28 cellular contexts compared by ENCODE assay signal in the genomic region with DNA sequence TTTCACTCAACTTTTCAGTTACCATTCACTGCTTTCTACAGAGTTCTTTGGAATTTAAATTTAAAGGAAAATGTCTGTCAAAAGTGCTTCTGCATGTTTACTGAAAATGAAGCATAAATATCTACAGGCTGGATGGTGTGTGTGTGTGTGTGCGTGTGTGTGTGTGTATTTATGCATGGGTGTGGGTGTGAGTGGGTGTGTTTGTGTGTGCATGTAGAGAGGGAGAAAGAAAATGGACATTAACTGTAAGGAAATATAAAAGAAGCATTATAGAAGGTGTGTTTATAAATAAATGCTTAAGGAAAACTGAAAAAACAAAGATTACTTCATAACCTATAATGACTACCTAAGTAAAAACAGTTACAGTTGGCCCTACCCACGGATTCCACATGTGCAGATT.
"Had no signal": no experiment of that assay in that cellular context is flagged by ENCODE, and none has a peak within 500 bp of the region (broad histone marks: within the 10 kb centered on the region; RNA-seq: fewer than 3 reads in every experiment).

No MANE protein-coding gene starts in this region.

- H3K27ac Mint-ChIP-seq: naive thymus-derived CD8-positive, alpha-beta T cell; natural killer cell treated with Interleukin-12 subunit alpha and Interleukin-12 subunit beta and Interleukin-15 and Interleukin-18, amount 100 ng/mL, for 72 hours; stimulated activated effector memory CD8-positive, alpha-beta T cell treated with anti-CD3 and anti-CD28 coated beads, Interleukin-12 subunit alpha, Interleukin-12 subunit beta, amount 100 ng/mL, for 72 hours; stimulated activated naive B cell treated with anti-CD40 and anti-IgM and Interleukin-4, amounts not matched to agents 10 μg/mL and 1 μg/mL and 100 μg/mL, for 72 hours; stimulated activated naive CD8-positive, alpha-beta T cell treated with anti-CD3 and anti-CD28 coated beads, Interleukin-15, Interleukin-2, amounts not matched to agents 100 ng/mL and 50 ng/mL, for 24 hours; type B pancreatic cell had no signal

- H3K4me1 Mint-ChIP-seq: nephron progenitor cell; neural crest cell; stimulated activated effector memory CD8-positive, alpha-beta T cell treated with anti-CD3 and anti-CD28 coated beads, Interleukin-12 subunit alpha, Interleukin-12 subunit beta, amount 100 ng/mL, for 72 hours had no signal

- FAIRE-seq: small intestine had no signal

- H3K4me3 Mint-ChIP-seq: naive thymus-derived CD8-positive, alpha-beta T cell; natural killer cell treated with Interleukin-12 subunit alpha and Interleukin-12 subunit beta and Interleukin-15 and Interleukin-18, amount 100 ng/mL, for 72 hours; nephron progenitor cell; neural crest cell; stimulated activated effector memory CD8-positive, alpha-beta T cell treated with anti-CD3 and anti-CD28 coated beads, Interleukin-12 subunit alpha, Interleukin-12 subunit beta, amount 100 ng/mL, for 72 hours; stimulated activated naive B cell treated with anti-CD40 and anti-IgM and Interleukin-4, amounts not matched to agents 10 μg/mL and 1 μg/mL and 100 μg/mL, for 72 hours; stimulated activated naive CD8-positive, alpha-beta T cell treated with anti-CD3 and anti-CD28 coated beads, Interleukin-15, Interleukin-2, amounts not matched to agents 100 ng/mL and 50 ng/mL, for 24 hours; type B pancreatic cell had no signal

- H3K27ac ChIP-seq: neutrophil, pancreas, psoas muscle, right lobe of liver, sigmoid colon, suprapubic skin, testis, tibial artery, transverse colon, upper lobe of right lung, uterus had no signal

- DNase-seq: naive thymus-derived CD8-positive, alpha-beta T cell; nephron progenitor cell; nucleus accumbens; pancreas; psoas muscle; right cardiac atrium; right lobe of liver; sigmoid colon; small intestine; stimulated activated CD4-positive, alpha-beta T cell treated with anti-CD3 and anti-CD28 coated beads, Interleukin-15, amount 100 ng/mL, for 24 hours; stimulated activated CD4-positive, alpha-beta T cell treated with anti-CD3 and anti-CD28 coated beads, Interleukin-2, amount 100 ng/mL, for 24 hours; stimulated activated CD4-positive, alpha-beta T cell treated with anti-CD3 and anti-CD28 coated beads, Interleukin-2, amount 100 ng/mL, for 48 hours; stimulated activated CD4-positive, alpha-beta T cell treated with anti-CD3 and anti-CD28 coated beads, Interleukin-4, amount 100 ng/mL, for 24 hours; stimulated activated naive B cell treated with anti-CD40 and anti-IgM and Interleukin-4, amounts not matched to agents 10 μg/mL and 1 μg/mL and 100 μg/mL, for 72 hours; stimulated activated naive CD4-positive, alpha-beta T cell treated with Interleukin-2 at 50 U/mL for 16 hours; substantia nigra; testis; tibial artery; transverse colon; upper lobe of right lung; uterus had no signal

- H3K4me1 ChIP-seq: psoas muscle, sigmoid colon, suprapubic skin, testis, tibial artery, transverse colon, upper lobe of right lung, uterus had no signal

- ATAC-seq: naive thymus-derived CD8-positive, alpha-beta T cell; natural killer cell treated with Interleukin-12 subunit alpha and Interleukin-12 subunit beta and Interleukin-15 and Interleukin-18, amount 100 ng/mL, for 72 hours; pancreas; psoas muscle; right cardiac atrium; right lobe of liver; stimulated activated effector memory CD8-positive, alpha-beta T cell treated with anti-CD3 and anti-CD28 coated beads, Interleukin-12 subunit alpha, Interleukin-12 subunit beta, amount 100 ng/mL, for 72 hours; stimulated activated naive B cell treated with anti-CD40 and anti-IgM and Interleukin-4, amounts not matched to agents 10 μg/mL and 1 μg/mL and 100 μg/mL, for 72 hours; upper lobe of right lung had no signal

- H3K9me3 ChIP-seq: neutrophil, pancreas, psoas muscle, right lobe of liver, sigmoid colon, suprapubic skin, testis, tibial artery, transverse colon, upper lobe of right lung, uterus had no signal

- H3K27me3 Mint-ChIP-seq: naive thymus-derived CD8-positive, alpha-beta T cell; natural killer cell treated with Interleukin-12 subunit alpha and Interleukin-12 subunit beta and Interleukin-15 and Interleukin-18, amount 100 ng/mL, for 72 hours; stimulated activated naive B cell treated with anti-CD40 and anti-IgM and Interleukin-4, amounts not matched to agents 10 μg/mL and 1 μg/mL and 100 μg/mL, for 72 hours; stimulated activated naive CD8-positive, alpha-beta T cell treated with anti-CD3 and anti-CD28 coated beads, Interleukin-15, Interleukin-2, amounts not matched to agents 100 ng/mL and 50 ng/mL, for 24 hours; type B pancreatic cell had no signal

- H3K36me3 ChIP-seq: neutrophil, pancreas, right lobe of liver, transverse colon, uterus had no signal

- H3K4me3 ChIP-seq: pancreas, psoas muscle, right lobe of liver, sigmoid colon, suprapubic skin, testis, tibial artery, transverse colon, upper lobe of right lung, uterus had no signal

- H3K9me3 Mint-ChIP-seq: naive thymus-derived CD8-positive, alpha-beta T cell; natural killer cell treated with Interleukin-12 subunit alpha and Interleukin-12 subunit beta and Interleukin-15 and Interleukin-18, amount 100 ng/mL, for 72 hours; nephron progenitor cell; neural crest cell; stimulated activated effector memory CD8-positive, alpha-beta T cell treated with anti-CD3 and anti-CD28 coated beads, Interleukin-12 subunit alpha, Interleukin-12 subunit beta, amount 100 ng/mL, for 72 hours; stimulated activated naive B cell treated with anti-CD40 and anti-IgM and Interleukin-4, amounts not matched to agents 10 μg/mL and 1 μg/mL and 100 μg/mL, for 72 hours; stimulated activated naive CD8-positive, alpha-beta T cell treated with anti-CD3 and anti-CD28 coated beads, Interleukin-15, Interleukin-2, amounts not matched to agents 100 ng/mL and 50 ng/mL, for 24 hours; type B pancreatic cell had no signal

- H3K36me3 Mint-ChIP-seq: naive thymus-derived CD8-positive, alpha-beta T cell; natural killer cell treated with Interleukin-12 subunit alpha and Interleukin-12 subunit beta and Interleukin-15 and Interleukin-18, amount 100 ng/mL, for 72 hours; type B pancreatic cell had no signal

- H3K27me3 ChIP-seq: neutrophil, pancreas, right lobe of liver, sigmoid colon, suprapubic skin, testis, tibial artery, transverse colon, upper lobe of right lung, uterus had no signal
